ENCODE assay signal across 21 cellular contexts in genomic region chr2:42186945-42187632, GRCh38. TPM values are rescaled to one million over a fixed set of nuclear protein-coding genes. Genes with fewer than 3 reads are reported as not detected.
DNase-seq lines count a peak whose midpoint lies in the region; ATAC-seq, FAIRE-seq and TF ChIP-seq lines count a peak whose summit lies in the region.
"Had no signal": no experiment of that assay in that cellular context is flagged by ENCODE, and none has a peak within 500 bp of the region (broad histone marks: within the 10 kb centered on the region; RNA-seq: fewer than 3 reads in every experiment).

No MANE protein-coding gene starts in this region.

- H3K4me1 Mint-ChIP-seq in activated CD4-positive, alpha-beta T cell treated with anti-CD3 and anti-CD28 coated beads for 36 hours: peaks cover 66% of the 10 kb centered on the region
- H3K4me1 Mint-ChIP-seq in naive thymus-derived CD4-positive, alpha-beta T cell: peaks cover 36 to 91% (median 67%) of the 10 kb centered on the region in 7 donors
- peaks cover 68% of the 10 kb centered on the region for H3K4me1 Mint-ChIP-seq in activated CD4-positive, alpha-beta memory T cell treated with anti-CD3 and anti-CD28 coated beads for 36 hours (ENCODE audit: low read depth)
- H3K4me1 Mint-ChIP-seq in activated T-helper 1 cell treated with anti-CD3 and anti-CD28 coated beads, Interleukin-12 subunit alpha, Interleukin-12 subunit beta, Interleukin-2, Interleukin-4 antibody, amounts not matched to agents 30 ng/mL and 10 ng/mL and 1 ng/mL, durations not matched to agents 14 hours and 24 hours and 36 hours (ENCODE audit: low read depth): peaks cover 67% of the 10 kb centered on the region

- no peak for ATAC-seq in activated CD4-positive, alpha-beta T cell treated with anti-CD3 and anti-CD28 coated beads for 36 hours
- ATAC-seq in body of pancreas (no peak), GM18502 (IDR thresholded peaks at IDR 0.05; ENCODE audit: poor library complexity, unreplicated experiment) (no peak)
- no peak for ATAC-seq in naive thymus-derived CD4-positive, alpha-beta T cell
- ATAC-seq: CD8-positive, alpha-beta T cell; PC-3 had no signal

- peak overlapping the region in 3 of 4 donors; percentile 54 to 75 (median 59) for H3K27ac ChIP-seq in body of pancreas
- H3K27ac ChIP-seq in naive thymus-derived CD4-positive, alpha-beta T cell (ENCODE audit: low read depth, low read length): no peak overlapping the region
- H3K27ac ChIP-seq: 22Rv1, BLaER1 had no signal

- 66 to 73% methylated on average over 8 of the region's 8 CpGs for WGBS in body of pancreas, 2 donors

- no peaks in the 10 kb centered on the region for H3K9me3 ChIP-seq in body of pancreas
- H3K9me3 ChIP-seq in naive thymus-derived CD4-positive, alpha-beta T cell (ENCODE audit: control insufficient read depth in 2 of 3, low read length in 3 of 3): no peaks in the 10 kb centered on the region
- H3K9me3 ChIP-seq: BLaER1 had no signal

- no peak for DNase-seq in activated CD4-positive, alpha-beta T cell treated with anti-CD3 and anti-CD28 coated beads for 36 hours
- no peak for DNase-seq in activated CD4-positive, alpha-beta T cell treated with anti-CD3 and anti-CD28 coated beads for 4 hours
- DNase-seq in H54 (ENCODE audit: insufficient read length, low spot score): no peak
- no peak for DNase-seq in body of pancreas
- DNase-seq in naive thymus-derived CD4-positive, alpha-beta T cell: no peak
- no peak for DNase-seq in activated CD4-positive, alpha-beta memory T cell treated with anti-CD3 and anti-CD28 coated beads for 36 hours
- no peak for DNase-seq in activated T-helper 1 cell treated with anti-CD3 and anti-CD28 coated beads, Interleukin-12 subunit alpha, Interleukin-12 subunit beta, Interleukin-2, Interleukin-4 antibody, amounts not matched to agents 30 ng/mL and 10 ng/mL and 1 ng/mL, durations not matched to agents 14 hours and 24 hours and 36 hours (ENCODE audit: low spot score)
- DNase-seq: CD8-positive, alpha-beta T cell; IMR-90; MM.1S; NCI-H1092; NCI-H1436 treated with DMSO at 0.1 percent for 48 hours; NCI-H2029; NCI-H345; NCI-H524 treated with DMSO at 0.1 percent for 48 hours; PC-3; RPMI8226; SHP77 treated with DMSO at 0.1 percent for 48 hours had no signal

- no peaks in the 10 kb centered on the region for H3K27me3 ChIP-seq in body of pancreas
- no peaks in the 10 kb centered on the region for H3K27me3 ChIP-seq in naive thymus-derived CD4-positive, alpha-beta T cell (ENCODE audit: control insufficient read depth in 2 of 2, insufficient read depth in 2 of 2, low read length in 2 of 2)
- H3K27me3 ChIP-seq: BLaER1 had no signal

- H3K27ac Mint-ChIP-seq in activated CD4-positive, alpha-beta T cell treated with anti-CD3 and anti-CD28 coated beads for 36 hours: peak overlapping the region; percentile 9
- peak overlapping the region in 5 of 9 donors; percentile 53 to 80 (median 64) for H3K27ac Mint-ChIP-seq in naive thymus-derived CD4-positive, alpha-beta T cell
- H3K27ac Mint-ChIP-seq in activated CD4-positive, alpha-beta memory T cell treated with anti-CD3 and anti-CD28 coated beads for 36 hours: no peak overlapping the region
- H3K27ac Mint-ChIP-seq in activated T-helper 1 cell treated with anti-CD3 and anti-CD28 coated beads, Interleukin-12 subunit alpha, Interleukin-12 subunit beta, Interleukin-2, Interleukin-4 antibody, amounts not matched to agents 30 ng/mL and 10 ng/mL and 1 ng/mL, durations not matched to agents 14 hours and 24 hours and 36 hours: no peak overlapping the region
- H3K27ac Mint-ChIP-seq: CD8-positive, alpha-beta T cell had no signal

- H3K4me3 ChIP-seq in body of pancreas: no peak overlapping the region
- no peak overlapping the region for H3K4me3 ChIP-seq in naive thymus-derived CD4-positive, alpha-beta T cell (ENCODE audit: low read length)
- H3K4me3 ChIP-seq: BLaER1 had no signal

- H3K36me3 Mint-ChIP-seq in activated CD4-positive, alpha-beta T cell treated with anti-CD3 and anti-CD28 coated beads for 36 hours (ENCODE audit: low read depth): peaks cover 6% of the 10 kb centered on the region
- peaks cover 0 to 20% (median 8%) of the 10 kb centered on the region in 5 donors for H3K36me3 Mint-ChIP-seq in naive thymus-derived CD4-positive, alpha-beta T cell
- peaks cover 6% of the 10 kb centered on the region for H3K36me3 Mint-ChIP-seq in activated CD4-positive, alpha-beta memory T cell treated with anti-CD3 and anti-CD28 coated beads for 36 hours
- peaks cover 27% of the 10 kb centered on the region for H3K36me3 Mint-ChIP-seq in activated T-helper 1 cell treated with anti-CD3 and anti-CD28 coated beads, Interleukin-12 subunit alpha, Interleukin-12 subunit beta, Interleukin-2, Interleukin-4 antibody, amounts not matched to agents 30 ng/mL and 10 ng/mL and 1 ng/mL, durations not matched to agents 14 hours and 24 hours and 36 hours (ENCODE audit: low read depth)

- no peaks in the 10 kb centered on the region for H3K9me3 Mint-ChIP-seq in activated CD4-positive, alpha-beta T cell treated with anti-CD3 and anti-CD28 coated beads for 36 hours (ENCODE audit: low read depth)
- H3K9me3 Mint-ChIP-seq in naive thymus-derived CD4-positive, alpha-beta T cell: no peaks in the 10 kb centered on the region
- H3K9me3 Mint-ChIP-seq in activated CD4-positive, alpha-beta memory T cell treated with anti-CD3 and anti-CD28 coated beads for 36 hours: no peaks in the 10 kb centered on the region
- no peaks in the 10 kb centered on the region for H3K9me3 Mint-ChIP-seq in activated T-helper 1 cell treated with anti-CD3 and anti-CD28 coated beads, Interleukin-12 subunit alpha, Interleukin-12 subunit beta, Interleukin-2, Interleukin-4 antibody, amounts not matched to agents 30 ng/mL and 10 ng/mL and 1 ng/mL, durations not matched to agents 14 hours and 24 hours and 36 hours
- H3K9me3 Mint-ChIP-seq: CD8-positive, alpha-beta T cell had no signal

- POLR2A ChIA-PET in activated CD4-positive, alpha-beta T cell treated with anti-CD3 and anti-CD28 coated beads for 36 hours (lab: Charles Lee): no interaction called here
- POLR2A ChIA-PET in naive thymus-derived CD4-positive, alpha-beta T cell (lab: Charles Lee): interaction anchor here (0.8 to 2.5 kb wide), 3 partner anchors 14 to 81 kb away, joined by 3 to 8 read pairs (median 6); no protein-coding TSS in a partner anchor
- POLR2A ChIA-PET in activated CD4-positive, alpha-beta memory T cell treated with anti-CD3 and anti-CD28 coated beads for 36 hours (lab: Charles Lee): no interaction called here

- intact Hi-C loops in activated CD4-positive, alpha-beta T cell treated with anti-CD3 and anti-CD28 coated beads for 36 hours (cut with DNase I, micrococcal nuclease): loop anchor here in 1 of 2 experiments (5.0 kb wide), 1 partner anchor 345 kb away; no protein-coding TSS in a partner anchor
- intact Hi-C loops in body of pancreas (cut with DNase I): no loop called here
- intact Hi-C loops in naive thymus-derived CD4-positive, alpha-beta T cell (cut with micrococcal nuclease): loop anchor here in 1 of 2 donors (1.0 kb wide), 1 partner anchor 9 kb away; no protein-coding TSS in a partner anchor
- intact Hi-C loops in activated CD4-positive, alpha-beta memory T cell treated with anti-CD3 and anti-CD28 coated beads for 36 hours (cut with micrococcal nuclease): no loop called here
- intact Hi-C loops in activated T-helper 1 cell treated with anti-CD3 and anti-CD28 coated beads, Interleukin-12 subunit alpha, Interleukin-12 subunit beta, Interleukin-2, Interleukin-4 antibody, amounts not matched to agents 30 ng/mL and 10 ng/mL and 1 ng/mL, durations not matched to agents 14 hours and 24 hours and 36 hours (cut with micrococcal nuclease): no loop called here

- H3K4me1 ChIP-seq in body of pancreas: peaks cover 93% of the 10 kb centered on the region
- peaks cover 40 to 51% of the 10 kb centered on the region in 2 donors for H3K4me1 ChIP-seq in naive thymus-derived CD4-positive, alpha-beta T cell (ENCODE audit: control insufficient read depth in 2 of 2, insufficient read depth in 2 of 2, low read length in 2 of 2)

- CTCF ChIA-PET in activated CD4-positive, alpha-beta T cell treated with anti-CD3 and anti-CD28 coated beads for 36 hours (lab: Charles Lee): no interaction called here
- CTCF ChIA-PET in naive thymus-derived CD4-positive, alpha-beta T cell (lab: Charles Lee): interaction anchor here (1.3 kb wide), 1 partner anchor 92 kb away, joined by 3 read pairs; no protein-coding TSS in a partner anchor
- CTCF ChIA-PET in activated CD4-positive, alpha-beta memory T cell treated with anti-CD3 and anti-CD28 coated beads for 36 hours (lab: Charles Lee): interaction anchor here (1.3 to 1.6 kb wide), 2 partner anchors 9 to 97 kb away, joined by 4 read pairs; no protein-coding TSS in a partner anchor

- H3K4me3 Mint-ChIP-seq in activated CD4-positive, alpha-beta T cell treated with anti-CD3 and anti-CD28 coated beads for 36 hours: no peak overlapping the region
- H3K4me3 Mint-ChIP-seq in naive thymus-derived CD4-positive, alpha-beta T cell: peak overlapping the region in 1 of 10 donors; percentile 14
- no peak overlapping the region for H3K4me3 Mint-ChIP-seq in activated CD4-positive, alpha-beta memory T cell treated with anti-CD3 and anti-CD28 coated beads for 36 hours
- H3K4me3 Mint-ChIP-seq in activated T-helper 1 cell treated with anti-CD3 and anti-CD28 coated beads, Interleukin-12 subunit alpha, Interleukin-12 subunit beta, Interleukin-2, Interleukin-4 antibody, amounts not matched to agents 30 ng/mL and 10 ng/mL and 1 ng/mL, durations not matched to agents 14 hours and 24 hours and 36 hours: no peak overlapping the region
- H3K4me3 Mint-ChIP-seq: CD8-positive, alpha-beta T cell had no signal

- TF ChIP-seq POLR2A in H54 (IDR thresholded peaks at IDR 0.05; ENCODE audit: low read depth, low read length) (no peak), body of pancreas (IDR thresholded peaks at IDR 0.05) (no peak)

- H3K27me3 Mint-ChIP-seq in activated CD4-positive, alpha-beta T cell treated with anti-CD3 and anti-CD28 coated beads for 36 hours: no peaks in the 10 kb centered on the region
- no peaks in the 10 kb centered on the region for H3K27me3 Mint-ChIP-seq in naive thymus-derived CD4-positive, alpha-beta T cell
- no peaks in the 10 kb centered on the region for H3K27me3 Mint-ChIP-seq in activated CD4-positive, alpha-beta memory T cell treated with anti-CD3 and anti-CD28 coated beads for 36 hours
- H3K27me3 Mint-ChIP-seq in activated T-helper 1 cell treated with anti-CD3 and anti-CD28 coated beads, Interleukin-12 subunit alpha, Interleukin-12 subunit beta, Interleukin-2, Interleukin-4 antibody, amounts not matched to agents 30 ng/mL and 10 ng/mL and 1 ng/mL, durations not matched to agents 14 hours and 24 hours and 36 hours (ENCODE audit: insufficient read depth): no peaks in the 10 kb centered on the region

- peak; percentile 15 for FAIRE-seq in H54 (lab: Jason Lieb, UNC)

- no peak for TF ChIP-seq CTCF in body of pancreas (IDR thresholded peaks at IDR 0.05)

- no peaks in the 10 kb centered on the region for H3K36me3 ChIP-seq in body of pancreas (replicated peaks in 1 of 2; ENCODE audit: insufficient read depth in 1 of 2, low read depth in 2 of 2)
- peaks cover 0 to 3% (median 0%) of the 10 kb centered on the region in 3 experiments for H3K36me3 ChIP-seq in naive thymus-derived CD4-positive, alpha-beta T cell (ENCODE audit: control insufficient read depth in 2 of 3, insufficient read depth in 3 of 3, low read length in 3 of 3)
- H3K36me3 ChIP-seq: BLaER1 had no signal

RNA-seq across cellular contexts. Expression of gene EML4, which starts 17.9 kb away (rescaled TPM):
- total RNA-seq in activated CD4-positive, alpha-beta T cell treated with anti-CD3 and anti-CD28 coated beads for 36 hours: 10 to 100 TPM; 72.1 to 74.1 TPM
- 10 to 100 TPM; 37.4 to 39.9 TPM for total RNA-seq in body of pancreas
- 100 to 1,000 TPM in 4 of 5 experiments, 10 to 100 TPM in 1; 91.1 to 167 (median 143) TPM for total RNA-seq in naive thymus-derived CD4-positive, alpha-beta T cell
- 10 to 100 TPM; 64.9 to 69.3 TPM for polyA plus RNA-seq in naive thymus-derived CD4-positive, alpha-beta T cell
- total RNA-seq in activated CD4-positive, alpha-beta memory T cell treated with anti-CD3 and anti-CD28 coated beads for 36 hours: 10 to 100 TPM; 67.4 to 69.8 TPM
- 56.7 and 58.9 TPM in 2 replicates for total RNA-seq in activated T-helper 1 cell treated with anti-CD3 and anti-CD28 coated beads, Interleukin-12 subunit alpha, Interleukin-12 subunit beta, Interleukin-2, Interleukin-4 antibody, amounts not matched to agents 30 ng/mL and 10 ng/mL and 1 ng/mL, durations not matched to agents 14 hours and 24 hours and 36 hours

Comparison
In these comparisons a context has a peak if more than half of its experiments do, and no peak if none do; other contexts are left out.
1. H3K27ac Mint-ChIP-seq: peak in activated CD4-positive, alpha-beta T cell treated with anti-CD3 and anti-CD28 coated beads for 36 hours (single experiment) and naive thymus-derived CD4-positive, alpha-beta T cell (5 of 9); none in activated CD4-positive, alpha-beta memory T cell treated with anti-CD3 and anti-CD28 coated beads for 36 hours (single experiment) and activated T-helper 1 cell treated with anti-CD3 and anti-CD28 coated beads, Interleukin-12 subunit alpha, Interleukin-12 subunit beta, Interleukin-2, Interleukin-4 antibody, amounts not matched to agents 30 ng/mL and 10 ng/mL and 1 ng/mL, durations not matched to agents 14 hours and 24 hours and 36 hours (single experiment).